1 cellular context compared by ENCODE assay signal in genomic region chr13:45975337-45975736, GRCh38.
TF ChIP-seq lines count a peak whose summit lies in the region.

No MANE protein-coding gene starts in this region.

TF ChIP-seq in HCT116, 20 proteins besides CTCF, POLR2A, EP300 and RAD21:
- TF ChIP-seq SP1 (IDR thresholded peaks at IDR 0.05; ENCODE audit: low read depth) (no peak), CBX3 (IDR thresholded peaks at IDR 0.05; ENCODE audit: low read depth) (no peak), FOSL1 (IDR thresholded peaks at IDR 0.05; ENCODE audit: low read depth) (no peak), EZH2 (IDR thresholded peaks at IDR 0.05) (no peak), ZFX (IDR thresholded peaks at IDR 0.05) (no peak), MAX (IDR thresholded peaks at IDR 0.05) (no peak), CEBPB (IDR thresholded peaks at IDR 0.05; ENCODE audit: low read depth) (no peak), ELF1 (IDR thresholded peaks at IDR 0.05; ENCODE audit: borderline replicate concordance, low read depth) (no peak), SIN3A (IDR thresholded peaks at IDR 0.05; ENCODE audit: low read depth) (no peak), EGR1 (IDR thresholded peaks at IDR 0.05; ENCODE audit: low read depth) (no peak), ZBTB33 (IDR thresholded peaks at IDR 0.05; ENCODE audit: extremely low read depth, insufficient replicate concordance, low read length) (no peak), ATF3 (IDR thresholded peaks at IDR 0.05) (no peak)
- TF ChIP-seq, protein P1, sequence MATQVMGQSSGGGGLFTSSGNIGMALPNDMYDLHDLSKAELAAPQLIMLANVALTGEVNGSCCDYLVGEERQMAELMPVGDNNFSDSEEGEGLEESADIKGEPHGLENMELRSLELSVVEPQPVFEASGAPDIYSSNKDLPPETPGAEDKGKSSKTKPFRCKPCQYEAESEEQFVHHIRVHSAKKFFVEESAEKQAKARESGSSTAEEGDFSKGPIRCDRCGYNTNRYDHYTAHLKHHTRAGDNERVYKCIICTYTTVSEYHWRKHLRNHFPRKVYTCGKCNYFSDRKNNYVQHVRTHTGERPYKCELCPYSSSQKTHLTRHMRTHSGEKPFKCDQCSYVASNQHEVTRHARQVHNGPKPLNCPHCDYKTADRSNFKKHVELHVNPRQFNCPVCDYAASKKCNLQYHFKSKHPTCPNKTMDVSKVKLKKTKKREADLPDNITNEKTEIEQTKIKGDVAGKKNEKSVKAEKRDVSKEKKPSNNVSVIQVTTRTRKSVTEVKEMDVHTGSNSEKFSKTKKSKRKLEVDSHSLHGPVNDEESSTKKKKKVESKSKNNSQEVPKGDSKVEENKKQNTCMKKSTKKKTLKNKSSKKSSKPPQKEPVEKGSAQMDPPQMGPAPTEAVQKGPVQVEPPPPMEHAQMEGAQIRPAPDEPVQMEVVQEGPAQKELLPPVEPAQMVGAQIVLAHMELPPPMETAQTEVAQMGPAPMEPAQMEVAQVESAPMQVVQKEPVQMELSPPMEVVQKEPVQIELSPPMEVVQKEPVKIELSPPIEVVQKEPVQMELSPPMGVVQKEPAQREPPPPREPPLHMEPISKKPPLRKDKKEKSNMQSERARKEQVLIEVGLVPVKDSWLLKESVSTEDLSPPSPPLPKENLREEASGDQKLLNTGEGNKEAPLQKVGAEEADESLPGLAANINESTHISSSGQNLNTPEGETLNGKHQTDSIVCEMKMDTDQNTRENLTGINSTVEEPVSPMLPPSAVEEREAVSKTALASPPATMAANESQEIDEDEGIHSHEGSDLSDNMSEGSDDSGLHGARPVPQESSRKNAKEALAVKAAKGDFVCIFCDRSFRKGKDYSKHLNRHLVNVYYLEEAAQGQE (IDR thresholded peaks at IDR 0.05; ENCODE audit: low read depth), result no peak
